18 cellular contexts compared by ENCODE assay signal in the genomic region with DNA sequence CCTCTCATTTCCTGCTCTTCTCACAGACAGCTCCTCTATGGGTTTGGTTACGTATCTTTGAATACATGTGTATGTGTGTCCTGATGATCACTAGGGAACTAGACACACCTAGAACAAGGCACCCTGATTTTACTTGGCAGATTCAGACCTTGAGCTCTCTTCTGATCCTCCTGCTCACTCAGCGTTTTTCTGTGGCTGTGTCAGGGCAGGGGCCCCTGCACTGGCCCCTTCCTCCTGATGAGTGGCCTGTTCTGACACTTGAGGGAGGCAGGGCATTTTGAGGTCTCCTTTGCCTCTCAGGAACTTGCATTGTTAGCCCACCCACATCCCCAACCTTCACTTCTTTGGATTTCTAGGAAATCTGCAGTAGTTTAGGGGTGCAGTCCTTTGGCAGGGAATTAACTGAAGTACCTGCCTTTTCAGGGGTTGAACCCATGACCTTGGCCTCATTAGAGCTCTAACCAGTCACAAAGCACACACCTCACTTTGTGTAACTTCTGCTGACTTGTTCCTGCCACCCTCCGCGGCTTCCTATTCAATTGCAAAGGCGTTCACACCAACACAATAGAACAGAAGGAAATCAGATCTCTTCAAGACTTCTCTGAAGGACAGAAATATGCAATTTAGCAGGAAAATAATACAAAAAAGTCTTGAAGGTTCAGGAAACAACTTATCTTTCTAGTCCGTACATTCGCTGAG. TPM values are rescaled to one million over a fixed set of nuclear protein-coding genes. Genes with fewer than 3 reads are reported as not detected.
DNase-seq lines count a peak whose midpoint lies in the region; ATAC-seq lines count a peak whose summit lies in the region.
"Had no signal": no experiment of that assay in that cellular context is flagged by ENCODE, and none has a peak within 500 bp of the region (broad histone marks: within the 10 kb centered on the region; RNA-seq: fewer than 3 reads in every experiment).

No MANE protein-coding gene starts in this region.

- H3K9ac ChIP-seq in BLaER1 treated with 17β-estradiol and CSF1 and Interleukin-3, amounts not matched to agents 10 nM and 100 nM: no peak overlapping the region
- H3K9ac ChIP-seq in HUES48 (ENCODE audit: low read depth, low read length) (no peak overlapping the region), mesendoderm (ENCODE audit: low read length) (no peak overlapping the region)

- peaks cover 12 to 22% (median 17%) of the 10 kb centered on the region in 11 experiments; a peak in 18 of 22 replicates for H3K9me3 ChIP-seq in BLaER1 treated with 17β-estradiol and CSF1 and Interleukin-3, amounts not matched to agents 10 nM and 100 nM (replicated peaks in 1 of 11)
- H3K9me3 ChIP-seq in HUES48 (ENCODE audit: control insufficient read depth, insufficient read depth, low read length): no peaks in the 10 kb centered on the region
- H3K9me3 ChIP-seq: ovary had no signal

- H3K4me1 Mint-ChIP-seq in activated CD4-positive, alpha-beta memory T cell treated with anti-CD3 and anti-CD28 coated beads for 36 hours (ENCODE audit: low read depth): peaks cover 31% of the 10 kb centered on the region

- peak overlapping the region in 9 of 11 experiments; percentile 4 to 46 (median 34); a peak in 11 of 22 replicates for H3K4me2 ChIP-seq in BLaER1 treated with 17β-estradiol and CSF1 and Interleukin-3, amounts not matched to agents 10 nM and 100 nM
- H3K4me2 ChIP-seq in mesendoderm (ENCODE audit: low read length): no peak overlapping the region

- H3K4me1 ChIP-seq in BLaER1 treated with 17β-estradiol and CSF1 and Interleukin-3, amounts not matched to agents 10 nM and 100 nM: peaks cover 12 to 29% (median 20%) of the 10 kb centered on the region in 10 experiments
- H3K4me1 ChIP-seq in HUES48 (ENCODE audit: control insufficient read depth, insufficient read depth, low read length): peaks cover 47% of the 10 kb centered on the region
- peaks cover 4% of the 10 kb centered on the region for H3K4me1 ChIP-seq in mesendoderm (ENCODE audit: control insufficient read depth, low read depth, low read length)

- H3K27ac ChIP-seq in BLaER1 treated with 17β-estradiol and CSF1 and Interleukin-3, amounts not matched to agents 10 nM and 100 nM: no peak overlapping the region
- H3K27ac ChIP-seq in HUES48 (ENCODE audit: low read depth, low read length) (peak overlapping the region; percentile 74), mesendoderm (ENCODE audit: low read depth, low read length) (no peak overlapping the region)
- H3K27ac ChIP-seq: ovary had no signal

- peaks cover 8% of the 10 kb centered on the region for H3K79me1 ChIP-seq in mesendoderm (ENCODE audit: low read length)

- H3K27me3 ChIP-seq in BLaER1 treated with 17β-estradiol and CSF1 and Interleukin-3, amounts not matched to agents 10 nM and 100 nM: no peaks in the 10 kb centered on the region
- H3K27me3 ChIP-seq in HUES48 (ENCODE audit: control insufficient read depth, insufficient read depth, low read length) (peaks cover 73% of the 10 kb centered on the region), mesendoderm (ENCODE audit: insufficient read depth, low read length, poor library complexity) (no peaks in the 10 kb centered on the region)
- H3K27me3 ChIP-seq: ovary had no signal

- H3K27me3 Mint-ChIP-seq in activated CD4-positive, alpha-beta memory T cell treated with anti-CD3 and anti-CD28 coated beads for 36 hours: no peaks in the 10 kb centered on the region

- no peak overlapping the region for H2BK15ac ChIP-seq in mesendoderm (replicated peaks; ENCODE audit: low read depth)

- H3K56ac ChIP-seq in mesendoderm (ENCODE audit: low read length): peak overlapping the region; percentile 10

- CTCF ChIA-PET in activated CD4-positive, alpha-beta memory T cell treated with anti-CD3 and anti-CD28 coated beads for 36 hours (lab: Charles Lee): interaction anchor here (1.0 to 1.9 kb wide), 3 partner anchors 13 to 247 kb away, joined by 3 to 4 read pairs (median 3); no protein-coding TSS in a partner anchor

- no CpG with 5 or more reads among the region's 7 CpGs for WGBS in mesendoderm (ENCODE audit: extremely low coverage, insufficient coverage, low lambda C conversion rate)

- H3K18ac ChIP-seq in mesendoderm (ENCODE audit: low read length): no peak overlapping the region

- H3K4me3 Mint-ChIP-seq in activated CD4-positive, alpha-beta memory T cell treated with anti-CD3 and anti-CD28 coated beads for 36 hours: no peak overlapping the region

- POLR2A ChIA-PET in activated CD4-positive, alpha-beta memory T cell treated with anti-CD3 and anti-CD28 coated beads for 36 hours (lab: Charles Lee): no interaction called here

- H4K20me1 ChIP-seq in BLaER1 treated with 17β-estradiol and CSF1 and Interleukin-3, amounts not matched to agents 10 nM and 100 nM: peaks cover 0 to 8% (median 0%) of the 10 kb centered on the region in 11 experiments; a peak in 4 of 22 replicates

- intact Hi-C loops in activated CD4-positive, alpha-beta memory T cell treated with anti-CD3 and anti-CD28 coated beads for 36 hours (cut with micrococcal nuclease): loop anchor here (1.0 kb wide), 1 partner anchor 9 kb away; no protein-coding TSS in a partner anchor

- H3K36me3 ChIP-seq in BLaER1 treated with 17β-estradiol and CSF1 and Interleukin-3, amounts not matched to agents 10 nM and 100 nM: peaks cover 0 to 18% (median 12%) of the 10 kb centered on the region in 11 experiments; a peak in 14 of 22 replicates
- H3K36me3 ChIP-seq in HUES48 (ENCODE audit: control insufficient read depth, insufficient read depth, low read length): no peaks in the 10 kb centered on the region
- no peaks in the 10 kb centered on the region for H3K36me3 ChIP-seq in mesendoderm (ENCODE audit: control insufficient read depth, insufficient read depth, low read length)
- H3K36me3 ChIP-seq: ovary had no signal

- H3K9me3 Mint-ChIP-seq in activated CD4-positive, alpha-beta memory T cell treated with anti-CD3 and anti-CD28 coated beads for 36 hours: no peaks in the 10 kb centered on the region
- H3K9me3 Mint-ChIP-seq: activated T-helper 2 cell treated with anti-CD3 and anti-CD28 coated beads, Interferon-gamma antibody, Interleukin-2, Interleukin-4, amounts not matched to agents 10 μg/mL and 5 μg/mL and 100 μg/mL, durations not matched to agents 14 hours and 24 hours and 36 hours had no signal

- H4K8ac ChIP-seq in mesendoderm (ENCODE audit: low read depth, low read length): no peak overlapping the region

- H3K23ac ChIP-seq in mesendoderm (ENCODE audit: low read length): no peak overlapping the region

- no peak overlapping the region for H3K4me3 ChIP-seq in BLaER1 treated with 17β-estradiol and CSF1 and Interleukin-3, amounts not matched to agents 10 nM and 100 nM
- H3K4me3 ChIP-seq in HUES48 (ENCODE audit: low read depth, low read length): peak overlapping the region; percentile 47
- no peak overlapping the region for H3K4me3 ChIP-seq in mesendoderm (ENCODE audit: low read length)
- H3K4me3 ChIP-seq: ovary had no signal

- H4K5ac ChIP-seq in mesendoderm (ENCODE audit: low read length): no peak overlapping the region

- no peak overlapping the region for H3K4ac ChIP-seq in mesendoderm (ENCODE audit: low read depth, low read length)

- ATAC-seq in GM21447 (IDR thresholded peaks at IDR 0.05; ENCODE audit: unreplicated experiment): no peak

- H3K36me3 Mint-ChIP-seq in activated CD4-positive, alpha-beta memory T cell treated with anti-CD3 and anti-CD28 coated beads for 36 hours: peaks cover 12% of the 10 kb centered on the region

- peaks cover 3% of the 10 kb centered on the region for H3K79me2 ChIP-seq in mesendoderm (ENCODE audit: control insufficient read depth, insufficient read depth, low read length)

- no peak overlapping the region for H2BK120ac ChIP-seq in mesendoderm (ENCODE audit: low read depth, low read length)

- DNase-seq in dermis blood vessel endothelial cell (peak; percentile 33), mesendoderm (peak; percentile 57), mesenteric fat pad (ENCODE audit: low spot score) (no peak)
- DNase-seq in activated CD4-positive, alpha-beta memory T cell treated with anti-CD3 and anti-CD28 coated beads for 36 hours: no peak
- no peak for DNase-seq in activated CD4-positive, alpha-beta T cell treated with anti-CD3 and anti-CD28 coated beads for 48 hours
- DNase-seq: AML-193; caudate nucleus; effector CD4-positive, alpha-beta T cell; GF-D8; Karpas-422; NCI-H1092 treated with DMSO at 0.1 percent for 48 hours; NCI-H345; NK-92 treated with Interleukin-12 subunit alpha and Interleukin-12 subunit beta, amount 100 ng/mL, for 24 hours; ovary had no signal

- H3K27ac Mint-ChIP-seq in activated CD4-positive, alpha-beta memory T cell treated with anti-CD3 and anti-CD28 coated beads for 36 hours: no peak overlapping the region
- H3K27ac Mint-ChIP-seq: activated T-helper 2 cell treated with anti-CD3 and anti-CD28 coated beads, Interferon-gamma antibody, Interleukin-2, Interleukin-4, amounts not matched to agents 10 μg/mL and 5 μg/mL and 100 μg/mL, durations not matched to agents 14 hours and 24 hours and 36 hours had no signal

- H2BK5ac ChIP-seq in mesendoderm (ENCODE audit: low read length): no peak overlapping the region

- no peak overlapping the region for H2AK5ac ChIP-seq in mesendoderm (ENCODE audit: low read length)

RNA-seq across cellular contexts. Expression of a gene that starts 8.8 kb away (rescaled TPM):
- total RNA-seq in dermis blood vessel endothelial cell (160 and 174 TPM in 2 replicates), mesenteric fat pad (34.4 TPM)
- polyA plus RNA-seq in mesendoderm (2013, experiment 1 of 2): 15.1 TPM
- 16.4 TPM for polyA plus RNA-seq in mesendoderm (2013, experiment 2 of 2)
- total RNA-seq in activated CD4-positive, alpha-beta memory T cell treated with anti-CD3 and anti-CD28 coated beads for 36 hours: 10 to 100 TPM; 31.1 to 32.8 TPM

Comparison
In these comparisons a context has a peak if more than half of its experiments do, and no peak if none do; other contexts are left out.
1. DNase-seq: peak in dermis blood vessel endothelial cell (single experiment) and mesendoderm (single experiment); none in activated CD4-positive, alpha-beta memory T cell treated with anti-CD3 and anti-CD28 coated beads for 36 hours (single experiment), activated CD4-positive, alpha-beta T cell treated with anti-CD3 and anti-CD28 coated beads for 48 hours (single experiment) and mesenteric fat pad (single experiment).